In the genomic region with DNA sequence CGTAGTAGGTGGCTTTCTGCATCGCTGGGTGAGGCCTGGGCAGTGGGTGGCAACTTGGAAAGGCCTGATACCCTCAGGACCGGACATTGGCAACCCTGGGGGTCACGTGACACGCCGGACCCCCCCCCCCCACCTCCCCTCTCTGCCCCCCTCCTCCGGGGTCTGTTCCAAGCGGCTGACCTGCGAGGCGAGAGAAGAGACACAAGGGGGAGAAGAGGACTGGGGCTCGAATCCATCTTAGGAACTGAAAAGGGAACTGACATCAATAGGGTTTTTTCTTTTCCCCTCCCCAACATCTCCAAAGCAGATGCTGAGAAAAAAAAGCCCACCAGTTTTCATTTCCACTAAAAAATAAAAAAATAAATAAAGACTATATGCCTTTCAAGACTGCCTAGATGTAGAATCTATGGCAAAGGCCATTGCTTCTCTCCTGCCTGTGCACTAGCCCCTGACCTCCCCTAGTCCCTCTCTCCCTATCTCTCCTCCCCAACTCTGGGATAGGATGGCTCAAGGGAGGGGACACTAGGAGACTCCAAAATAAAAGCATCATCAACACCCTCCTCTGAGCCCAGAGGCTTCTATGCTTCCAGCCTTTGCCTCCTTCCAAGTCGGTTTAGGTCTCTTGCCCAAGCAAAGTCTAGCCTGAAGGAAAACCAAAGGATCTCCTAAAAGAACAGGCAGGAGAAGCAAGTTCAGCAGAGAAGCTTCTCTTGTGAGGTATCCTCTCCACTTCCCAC, we compare ENCODE assay signal across 16 cellular contexts. TPM values are rescaled to one million over a fixed set of nuclear protein-coding genes. Genes with fewer than 3 reads are reported as not detected.
DNase-seq lines count a peak whose midpoint lies in the region; ATAC-seq and TF ChIP-seq lines count a peak whose summit lies in the region.
"Had no signal": no experiment of that assay in that cellular context is flagged by ENCODE, and none has a peak within 500 bp of the region (broad histone marks: within the 10 kb centered on the region; RNA-seq: fewer than 3 reads in every experiment).

No MANE protein-coding gene starts in this region.

- POLR2A ChIA-PET in Panc1 (lab: Charles Lee), result interaction anchor here (0.7 kb wide), 1 partner anchor 15 kb away, joined by 3 read pairs; no protein-coding TSS in a partner anchor

- DNase-seq in ELF-1 (ENCODE audit: low read depth, low spot score) (peak; percentile 18), Panc1 (ENCODE audit: low read depth, low spot score) (no peak), fibroblast of lung (ENCODE audit: low read depth in 2 of 2) (peak; percentile 62 to 96), DMS 273 (lab: John Stamatoyannopoulos, UW; ENCODE audit: unreplicated experiment) (no peak)
- no peak for DNase-seq in stimulated activated CD4-positive, alpha-beta T cell treated with anti-CD3 and anti-CD28 coated beads, Interleukin-12 subunit alpha, Interleukin-12 subunit beta, amount 100 ng/mL, for 4 hours
- DNase-seq: activated B cell treated with CpG ODN at 0.5 μM for 24 hours, BE2C, cerebellar nuclear complex, foreskin keratinocyte, left cardiac atrium, NCI-H526 treated with DMSO at 0.1 percent for 48 hours, psoas muscle, tibial artery had no signal

- H3K4me3 ChIP-seq in Panc1 (ENCODE audit: low read depth in 2 of 2, low read length in 2 of 2) (peak overlapping the region; percentile 52 to 61), fibroblast of lung (replicated peaks in 1 of 4; ENCODE audit: control extremely low read depth in 1 of 4, insufficient read depth in 1 of 4, low read depth in 3 of 4, low read length in 4 of 4) (peak overlapping the region; percentile 68 to 88 (median 78)), rectal smooth muscle tissue (ENCODE audit: low read length) (peak overlapping the region; percentile 37)
- H3K4me3 ChIP-seq: psoas muscle, tibial artery had no signal

- intact Hi-C loops in Panc1 (cut with micrococcal nuclease; ENCODE audit: unreplicated experiment), result no loop called here

- CTCF ChIA-PET in Panc1 (lab: Charles Lee), result interaction anchor here (0.7 to 0.9 kb wide), 2 partner anchors 10 to 52 kb away, joined by 3 to 4 read pairs; no protein-coding TSS in a partner anchor

- no peak overlapping the region for H2AFZ ChIP-seq in fibroblast of lung (ENCODE audit: low read length)

- in situ Hi-C loops in Panc1 (cut with HindIII; ENCODE audit: low pct_unique_long_range_greater_than_20kb, low sequenced_read_pairs), result no loop called here

- H3K9me3 ChIP-seq in Panc1 (ENCODE audit: control insufficient read depth, insufficient read depth, low read depth, low read length), result no peaks in the 10 kb centered on the region
- no peaks in the 10 kb centered on the region for H3K9me3 ChIP-seq in fibroblast of lung (ENCODE audit: control insufficient read depth, insufficient read depth, low read depth, low read length)
- H3K9me3 ChIP-seq: BE2C, psoas muscle, tibial artery had no signal

- H3K27me3 ChIP-seq in Panc1 (ENCODE audit: control insufficient read depth, insufficient read depth, low read length), result no peaks in the 10 kb centered on the region
- H3K27me3 ChIP-seq in fibroblast of lung (ENCODE audit: control insufficient read depth, insufficient read depth, low read length), result no peaks in the 10 kb centered on the region
- H3K27me3 ChIP-seq in rectal smooth muscle tissue (ENCODE audit: control insufficient read depth, insufficient read depth, low read length), result no peaks in the 10 kb centered on the region
- H3K27me3 ChIP-seq: tibial artery had no signal

- peak; percentile 35 for ATAC-seq in Panc1
- ATAC-seq in HG03280 (IDR thresholded peaks at IDR 0.05; ENCODE audit: unreplicated experiment), result no peak
- no peak for ATAC-seq in HG03045 (IDR thresholded peaks at IDR 0.05; ENCODE audit: unreplicated experiment)
- ATAC-seq: foreskin keratinocyte, psoas muscle had no signal

- H3K4me2 ChIP-seq in fibroblast of lung (ENCODE audit: extremely low read depth, insufficient read depth, low read length), result peak overlapping the region; percentile 100

- H3K4me1 ChIP-seq in Panc1 (ENCODE audit: control insufficient read depth, insufficient read depth, low read length), result peaks cover 79% of the 10 kb centered on the region
- peaks cover 44% of the 10 kb centered on the region for H3K4me1 ChIP-seq in fibroblast of lung (ENCODE audit: control insufficient read depth, extremely low read depth, insufficient read depth, low read length)
- H3K4me1 ChIP-seq in rectal smooth muscle tissue (ENCODE audit: control insufficient read depth, insufficient read depth, low read length), result peaks cover 59% of the 10 kb centered on the region
- H3K4me1 ChIP-seq: BE2C, foreskin keratinocyte had no signal

- H4K20me1 ChIP-seq in fibroblast of lung (ENCODE audit: control insufficient read depth, extremely low read depth, insufficient read depth, low read length), result no peaks in the 10 kb centered on the region

- H3K36me3 ChIP-seq in Panc1 (ENCODE audit: control insufficient read depth, insufficient read depth, low read length), result peaks cover 26% of the 10 kb centered on the region
- H3K36me3 ChIP-seq in fibroblast of lung (ENCODE audit: control insufficient read depth, insufficient read depth, low read length), result peaks cover 21% of the 10 kb centered on the region
- H3K36me3 ChIP-seq in rectal smooth muscle tissue (ENCODE audit: control insufficient read depth, insufficient read depth, low read length), result no peaks in the 10 kb centered on the region
- H3K36me3 ChIP-seq: BE2C, tibial artery had no signal

- TF ChIP-seq CTCF in Panc1 (IDR thresholded peaks at IDR 0.05) (no peak; the same call in 1 of the 2 replicates), fibroblast of lung (conservative IDR thresholded peaks at IDR 0.05 in 1 of 2, IDR thresholded peaks at IDR 0.05 in 1 of 2; ENCODE audit: low read depth in 1 of 2, low read length in 2 of 2) (peak in 1 of 2 donors; percentile 15)

- H3K9ac ChIP-seq in fibroblast of lung (ENCODE audit: insufficient read depth, low read length) (peak overlapping the region; percentile 56), rectal smooth muscle tissue (ENCODE audit: low read length) (no peak overlapping the region)

- no TSS peak for BruUV-seq in Panc1 (replicated peaks; lab: Mats Ljungman, UMichigan)

- H3K27ac ChIP-seq in Panc1 (ENCODE audit: low read length) (peak overlapping the region; percentile 99), fibroblast of lung (ENCODE audit: insufficient read depth, low read length) (peak overlapping the region; percentile 84), rectal smooth muscle tissue (ENCODE audit: low read depth, low read length) (peak overlapping the region; percentile 98)
- H3K27ac ChIP-seq: foreskin keratinocyte, psoas muscle had no signal

- H3K79me2 ChIP-seq in fibroblast of lung (ENCODE audit: control insufficient read depth, insufficient read depth, low read length), result peaks cover 95% of the 10 kb centered on the region

RNA-seq across cellular contexts. Expression of a gene that starts 7.7 kb away (rescaled TPM):
- total RNA-seq in Panc1 (2021; ENCODE audit: unreplicated experiment) (70.1 TPM), fibroblast of lung (9.2 and 12.2 TPM in 2 replicates)
- 66.6 TPM for polyA plus RNA-seq in Panc1 (2012; ENCODE audit: insufficient read length)
- polyA plus RNA-seq in fibroblast of lung, result 12.3 and 15.9 TPM in 2 replicates
- 18.2 and 25.8 TPM in 2 replicates for polyA plus RNA-seq in fibroblast of lung (2012)
- polyA minus RNA-seq in fibroblast of lung (ENCODE audit: low replicate concordance), result 10.2 and 12.9 TPM in 2 replicates

RNA-seq across cellular contexts. Expression of a gene that starts 21.8 kb away (rescaled TPM):
- not detected for total RNA-seq in Panc1 (2021; ENCODE audit: unreplicated experiment)
- not detected for polyA plus RNA-seq in Panc1 (2012; ENCODE audit: insufficient read length)
- not detected in 2 replicates for total RNA-seq in fibroblast of lung
- not detected in 2 replicates for polyA plus RNA-seq in fibroblast of lung
- polyA plus RNA-seq in fibroblast of lung (2012), result not detected in 2 replicates
- not detected in 2 replicates for polyA minus RNA-seq in fibroblast of lung (ENCODE audit: low replicate concordance)
- total RNA-seq: activated B cell treated with CpG ODN at 0.5 μM for 24 hours, foreskin keratinocyte, left cardiac atrium, psoas muscle had no signal
- polyA plus RNA-seq: foreskin keratinocyte, psoas muscle had no signal

RNA-seq across cellular contexts. Expression of a gene that starts 25.5 kb away (rescaled TPM):
- total RNA-seq in Panc1 (2021; ENCODE audit: unreplicated experiment) (27.9 TPM), fibroblast of lung (6.2 and 8.9 TPM in 2 replicates)
- polyA plus RNA-seq in Panc1 (2012; ENCODE audit: insufficient read length), result 19.4 TPM
- 3.4 and 3.8 TPM in 2 replicates for polyA plus RNA-seq in fibroblast of lung
- 4.5 and 5.6 TPM in 2 replicates for polyA plus RNA-seq in fibroblast of lung (2012)
- polyA minus RNA-seq in fibroblast of lung (ENCODE audit: low replicate concordance), result 3.8 and 5.0 TPM in 2 replicates

RNA-seq across cellular contexts. Expression of a gene that starts 37.4 kb away (rescaled TPM):
- 127 TPM for total RNA-seq in Panc1 (2021; ENCODE audit: unreplicated experiment)
- polyA plus RNA-seq in Panc1 (2012; ENCODE audit: insufficient read length), result 113 TPM
- 15.7 and 28.6 TPM in 2 replicates for total RNA-seq in fibroblast of lung
- polyA plus RNA-seq in fibroblast of lung, result 15.7 and 19.5 TPM in 2 replicates
- polyA plus RNA-seq in fibroblast of lung (2012), result 20.9 and 25.3 TPM in 2 replicates
- 3.5 and 4.9 TPM in 2 replicates for polyA minus RNA-seq in fibroblast of lung (ENCODE audit: low replicate concordance)

RNA-seq across cellular contexts. Expression of a gene that starts 41.0 kb away (rescaled TPM):
- total RNA-seq in Panc1 (2021; ENCODE audit: unreplicated experiment), result 67.2 TPM
- 64.4 TPM for polyA plus RNA-seq in Panc1 (2012; ENCODE audit: insufficient read length)
- 1.0 and 2.1 TPM in 2 replicates for total RNA-seq in fibroblast of lung
- 9.4 and 17.2 TPM in 2 replicates for polyA plus RNA-seq in fibroblast of lung
- polyA plus RNA-seq in fibroblast of lung (2012), result 24.6 and 41.8 TPM in 2 replicates
- 3.8 and 5.5 TPM in 2 replicates for polyA minus RNA-seq in fibroblast of lung (ENCODE audit: low replicate concordance)
- total RNA-seq: activated B cell treated with CpG ODN at 0.5 μM for 24 hours, foreskin keratinocyte had no signal
- polyA plus RNA-seq: foreskin keratinocyte had no signal

Comparison
In these comparisons a context has a peak if more than half of its experiments do, and no peak if none do; other contexts are left out.
1. DNase-seq: peak in ELF-1 (single experiment) and fibroblast of lung (2 of 2); none in Panc1 (single experiment), DMS 273 (single experiment) and stimulated activated CD4-positive, alpha-beta T cell treated with anti-CD3 and anti-CD28 coated beads, Interleukin-12 subunit alpha, Interleukin-12 subunit beta, amount 100 ng/mL, for 4 hours (single experiment).
2. Peak in every context shown above with its lines, with median percentiles within 50 percentile points of each other: H3K27ac ChIP-seq and H3K4me3 ChIP-seq.